Comparison of ENCODE assay signal across 19 cellular contexts in the genomic region with DNA sequence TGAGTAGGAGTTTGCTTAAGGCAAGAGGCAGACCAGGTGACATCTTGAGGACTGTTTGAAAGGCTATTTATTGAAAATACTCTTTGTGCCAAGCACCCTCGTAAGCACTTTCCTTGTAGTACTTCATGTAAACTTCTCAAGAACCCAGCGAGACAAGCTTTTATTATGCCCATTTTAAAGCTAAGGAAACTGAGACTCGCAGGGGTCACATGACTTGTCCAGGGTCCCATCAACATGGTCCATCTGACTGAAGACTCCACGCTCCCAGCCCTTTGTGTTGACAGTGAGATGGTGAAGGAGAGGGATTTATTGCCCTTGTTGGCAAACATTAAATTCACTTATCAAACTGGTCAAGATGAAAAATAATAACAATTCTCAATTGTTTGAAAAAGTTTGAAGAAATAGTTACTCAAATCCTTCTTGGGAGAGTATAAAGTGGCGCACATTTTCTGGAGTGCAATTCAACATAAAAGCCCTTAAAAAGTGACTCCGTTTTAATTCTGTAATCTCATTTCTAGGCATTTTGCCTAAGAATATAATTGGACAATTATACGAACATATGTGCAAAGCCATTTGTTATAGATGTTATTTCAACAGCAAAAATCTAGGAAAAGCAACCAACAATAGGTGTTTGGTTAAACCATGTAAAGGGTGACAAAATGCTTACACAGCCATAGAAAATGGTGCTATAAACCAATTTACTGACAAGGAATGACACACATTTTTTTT.
DNase-seq lines count a peak whose midpoint lies in the region; ATAC-seq and TF ChIP-seq lines count a peak whose summit lies in the region.
"Had no signal": no experiment of that assay in that cellular context is flagged by ENCODE, and none has a peak within 500 bp of the region (broad histone marks: within the 10 kb centered on the region; RNA-seq: fewer than 3 reads in every experiment).

No MANE protein-coding gene starts in this region.

- intact Hi-C loops in left lung (cut with DNase I) (no loop called here), CD14-positive monocyte (cut with micrococcal nuclease) (loop anchor here in 1 of 2 donors (5.0 kb wide), 1 partner anchor 1307 kb away; no protein-coding TSS in a partner anchor)

- peak overlapping the region; percentile 38; the same call in 1 of the 2 replicates for H3K27ac ChIP-seq in SK-N-MC
- no peak overlapping the region for H3K27ac ChIP-seq in left lung
- H3K27ac ChIP-seq: 22Rv1, GM23248 had no signal

- H3K4me3 ChIP-seq in SK-N-MC (no peak overlapping the region), left lung (no peak overlapping the region)
- H3K4me3 ChIP-seq: GM23248 had no signal

- H3K9me3 ChIP-seq in SK-N-MC (ENCODE audit: low read depth, low read length) (no peaks in the 10 kb centered on the region), left lung (no peaks in the 10 kb centered on the region)
- H3K9me3 ChIP-seq: BE2C had no signal

- no peak overlapping the region for H3K9ac ChIP-seq in SK-N-MC (ENCODE audit: insufficient read length)
- H3K9ac ChIP-seq: GM23248 had no signal

- TF ChIP-seq CTCF in left lung (IDR thresholded peaks at IDR 0.05) (no peak), CD14-positive monocyte (IDR thresholded peaks at IDR 0.05) (no peak)

- H3K9me3 Mint-ChIP-seq in CD14-positive monocyte: no peaks in the 10 kb centered on the region
- H3K9me3 Mint-ChIP-seq: IgD-negative memory B cell had no signal

- H3K36me3 ChIP-seq in SK-N-MC (ENCODE audit: insufficient read depth, low read length) (no peaks in the 10 kb centered on the region), left lung (no peaks in the 10 kb centered on the region)
- H3K36me3 ChIP-seq: BE2C had no signal

- H3K4me1 Mint-ChIP-seq in CD14-positive monocyte: no peaks in the 10 kb centered on the region

- no peaks in the 10 kb centered on the region for H3K27me3 ChIP-seq in left lung
- H3K27me3 ChIP-seq: BE2C had no signal

- H3K27ac Mint-ChIP-seq in CD14-positive monocyte: no peak overlapping the region

- no peak overlapping the region for H3K4me3 Mint-ChIP-seq in CD14-positive monocyte
- H3K4me3 Mint-ChIP-seq: IgD-negative memory B cell had no signal

- peak; percentile 67 for ATAC-seq in left lung
- no peak for ATAC-seq in HG02870 (IDR thresholded peaks at IDR 0.05; ENCODE audit: unreplicated experiment)

- H3K27me3 Mint-ChIP-seq in CD14-positive monocyte (ENCODE audit: low read depth in 3 of 3): peaks cover 2 to 7% (median 4%) of the 10 kb centered on the region in 3 donors
- H3K27me3 Mint-ChIP-seq: IgD-negative memory B cell had no signal

- peaks cover 3 to 5% of the 10 kb centered on the region in 2 donors for H3K4me1 ChIP-seq in left lung

- peak; percentile 16 for DNase-seq in NCI-H1105 treated with DMSO at 0.1 percent for 48 hours (lab: John Stamatoyannopoulos, UW)
- DNase-seq in NCI-H1105 (lab: John Stamatoyannopoulos, UW): no peak
- peak; percentile 94 for DNase-seq in NCI-H1694 (lab: John Stamatoyannopoulos, UW)
- no peak for DNase-seq in SK-N-MC (ENCODE audit: low read depth, low spot score)
- no peak for DNase-seq in left lung
- no peak for DNase-seq in nucleus accumbens (lab: John Stamatoyannopoulos, UW)
- no peak for DNase-seq in CD14-positive monocyte (ENCODE audit: low spot score)
- DNase-seq: ACHN, Calu3, DMS79 treated with DMSO at 0.1 percent for 48 hours, GM23248, H7, NCI-H1092, NCI-H1436 treated with DMSO at 0.1 percent for 48 hours, NCI-H2029 had no signal

- H3K36me3 Mint-ChIP-seq in CD14-positive monocyte: no peaks in the 10 kb centered on the region

Comparison
In these comparisons a context has a peak if more than half of its experiments do, and no peak if none do; other contexts are left out.
1. DNase-seq: peak in NCI-H1105 treated with DMSO at 0.1 percent for 48 hours (single experiment) and NCI-H1694 (single experiment); none in NCI-H1105 (single experiment), SK-N-MC (single experiment), left lung (0 of 2), nucleus accumbens (0 of 56) and CD14-positive monocyte (single experiment).